ENCODE assay signal across 26 cellular contexts in genomic region chr1:232335751-232336274, GRCh38.
DNase-seq lines count a peak whose midpoint lies in the region; ATAC-seq lines count a peak whose summit lies in the region.
"Had no signal": no experiment of that assay in that cellular context is flagged by ENCODE, and none has a peak within 500 bp of the region (broad histone marks: within the 10 kb centered on the region; RNA-seq: fewer than 3 reads in every experiment).

No MANE protein-coding gene starts in this region.

- no peaks in the 10 kb centered on the region for H3K36me3 ChIP-seq in esophagus (ENCODE audit: control insufficient read depth in 2 of 2, insufficient read depth in 2 of 2, low read length in 1 of 2)
- H3K36me3 ChIP-seq: left ventricle myocardium inferior, pancreas, Peyer's patch, SJSA1 had no signal

- peak overlapping the region; percentile 17 to 21 for H3K4me3 Mint-ChIP-seq in activated T-cell treated with anti-CD3 and anti-CD28 coated beads, Interleukin-2, amount 50 U/mL, for 72 hours
- no peak overlapping the region for H3K4me3 Mint-ChIP-seq in activated T-cell treated with anti-CD3 and anti-CD28 coated beads, Interleukin-2, amount 50 U/mL, for 4 hours
- H3K4me3 Mint-ChIP-seq in stimulated activated effector memory CD8-positive, alpha-beta T cell treated with anti-CD3 and anti-CD28 coated beads, Interleukin-12 subunit alpha, Interleukin-12 subunit beta, amount 100 ng/mL, for 72 hours: no peak overlapping the region
- H3K4me3 Mint-ChIP-seq: CD4-positive, CD25-positive, alpha-beta regulatory T cell; endodermal cell had no signal

- WGBS in esophagus, 2 donors: 67 to 78% methylated on average over 4 of the region's 4 CpGs

- peaks cover 17% of the 10 kb centered on the region for H3K4me1 Mint-ChIP-seq in activated T-cell treated with anti-CD3 and anti-CD28 coated beads, Interleukin-2, amount 50 U/mL, for 72 hours (ENCODE audit: low read depth)
- H3K4me1 Mint-ChIP-seq in activated T-cell treated with anti-CD3 and anti-CD28 coated beads, Interleukin-2, amount 50 U/mL, for 4 hours (ENCODE audit: low read depth): peaks cover 20% of the 10 kb centered on the region
- H3K4me1 Mint-ChIP-seq in stimulated activated effector memory CD8-positive, alpha-beta T cell treated with anti-CD3 and anti-CD28 coated beads, Interleukin-12 subunit alpha, Interleukin-12 subunit beta, amount 100 ng/mL, for 72 hours: peaks cover 15% of the 10 kb centered on the region

- H3K9me3 Mint-ChIP-seq in activated T-cell treated with anti-CD3 and anti-CD28 coated beads, Interleukin-2, amount 50 U/mL, for 72 hours: peaks cover 0 to 2% of the 10 kb centered on the region in 2 donors
- H3K9me3 Mint-ChIP-seq in activated T-cell treated with anti-CD3 and anti-CD28 coated beads, Interleukin-2, amount 50 U/mL, for 4 hours: no peaks in the 10 kb centered on the region
- no peaks in the 10 kb centered on the region for H3K9me3 Mint-ChIP-seq in stimulated activated effector memory CD8-positive, alpha-beta T cell treated with anti-CD3 and anti-CD28 coated beads, Interleukin-12 subunit alpha, Interleukin-12 subunit beta, amount 100 ng/mL, for 72 hours
- H3K9me3 Mint-ChIP-seq: T-cell had no signal

- peak overlapping the region; percentile 83 to 89 for H3K27ac ChIP-seq in esophagus (ENCODE audit: low read depth in 2 of 2, low read length in 1 of 2)
- H3K27ac ChIP-seq: left ventricle myocardium inferior, pancreas, Peyer's patch, SJSA1 had no signal

- no peaks in the 10 kb centered on the region for H3K27me3 ChIP-seq in esophagus (ENCODE audit: control insufficient read depth in 1 of 2, insufficient read depth in 2 of 2, low read length in 2 of 2)
- H3K27me3 ChIP-seq: pancreas, Peyer's patch, SJSA1 had no signal

- H3K4me3 ChIP-seq in esophagus (ENCODE audit: low read depth in 1 of 2, low read length in 2 of 2): no peak overlapping the region
- H3K4me3 ChIP-seq: left ventricle myocardium inferior, pancreas, Peyer's patch, SJSA1, smooth muscle cell had no signal

- DNase-seq in activated T-cell treated with anti-CD3 and anti-CD28 coated beads, Interleukin-2, amount 50 U/mL, for 72 hours: no peak
- no peak for DNase-seq in activated T-cell treated with anti-CD3 and anti-CD28 coated beads, Interleukin-2, amount 50 U/mL, for 4 hours
- DNase-seq in NCI-H446 (lab: John Stamatoyannopoulos, UW) (peak; percentile 81 to 97), SIG-M5 (lab: John Stamatoyannopoulos, UW) (no peak), NCI-H2029 treated with DMSO at 0.1 percent for 48 hours (lab: John Stamatoyannopoulos, UW) (no peak)
- no peak for DNase-seq in stimulated activated effector memory CD8-positive, alpha-beta T cell treated with anti-CD3 and anti-CD28 coated beads, Interleukin-12 subunit alpha, Interleukin-12 subunit beta, amount 100 ng/mL, for 72 hours (ENCODE audit: low spot score in 2 of 2)
- DNase-seq: activated CD4-positive, alpha-beta T cell treated with anti-CD3 and anti-CD28 coated beads, Interleukin-2, amount 50 U/mL, for 48 hours; activated CD4-positive, CD25-positive, alpha-beta regulatory T cell; activated effector memory CD4-positive, alpha-beta T cell treated with Interleukin-2 at 50 U/mL for 16 hours; endodermal cell; islet precursor cell; left ventricle myocardium inferior; midbrain; NCI-H1092; NCI-H2081; NCI-H510A; pancreas; Peyer's patch; stimulated activated CD4-positive, alpha-beta T cell treated with anti-CD3 and anti-CD28 coated beads, Interleukin-2, amount 100 ng/mL, for 24 hours; trophoblast cell had no signal

- ATAC-seq in activated T-cell treated with anti-CD3 and anti-CD28 coated beads, Interleukin-2, amount 50 U/mL, for 72 hours (replicated peaks in 1 of 2): peak in 1 of 2 donors; percentile 3
- ATAC-seq in activated T-cell treated with anti-CD3 and anti-CD28 coated beads, Interleukin-2, amount 50 U/mL, for 4 hours: no peak
- no peak for ATAC-seq in stimulated activated effector memory CD8-positive, alpha-beta T cell treated with anti-CD3 and anti-CD28 coated beads, Interleukin-12 subunit alpha, Interleukin-12 subunit beta, amount 100 ng/mL, for 72 hours
- ATAC-seq in GM21447 (IDR thresholded peaks at IDR 0.05; ENCODE audit: unreplicated experiment): no peak
- ATAC-seq: pancreas had no signal

- peaks cover 0 to 2% of the 10 kb centered on the region in 2 donors for H3K9me3 ChIP-seq in esophagus (ENCODE audit: control insufficient read depth in 2 of 2, insufficient read depth in 1 of 2, low read depth in 1 of 2, low read length in 1 of 2)
- H3K9me3 ChIP-seq: left ventricle myocardium inferior, pancreas, Peyer's patch, SJSA1 had no signal

- H3K4me1 ChIP-seq in esophagus (ENCODE audit: control insufficient read depth in 2 of 2, insufficient read depth in 2 of 2, low read length in 1 of 2): peaks cover 5 to 21% of the 10 kb centered on the region in 2 donors
- H3K4me1 ChIP-seq: pancreas, Peyer's patch, SJSA1 had no signal

- no peak overlapping the region for H3K27ac Mint-ChIP-seq in activated T-cell treated with anti-CD3 and anti-CD28 coated beads, Interleukin-2, amount 50 U/mL, for 72 hours
- H3K27ac Mint-ChIP-seq in stimulated activated effector memory CD8-positive, alpha-beta T cell treated with anti-CD3 and anti-CD28 coated beads, Interleukin-12 subunit alpha, Interleukin-12 subunit beta, amount 100 ng/mL, for 72 hours: peak overlapping the region; percentile 33
- H3K27ac Mint-ChIP-seq: CD4-positive, CD25-positive, alpha-beta regulatory T cell; endodermal cell; T-cell had no signal

- peaks cover 19% of the 10 kb centered on the region for H3K27me3 Mint-ChIP-seq in activated T-cell treated with anti-CD3 and anti-CD28 coated beads, Interleukin-2, amount 50 U/mL, for 72 hours (ENCODE audit: low read depth)
- peaks cover 10% of the 10 kb centered on the region for H3K27me3 Mint-ChIP-seq in activated T-cell treated with anti-CD3 and anti-CD28 coated beads, Interleukin-2, amount 50 U/mL, for 4 hours (ENCODE audit: low read depth)

- H3K36me3 Mint-ChIP-seq in activated T-cell treated with anti-CD3 and anti-CD28 coated beads, Interleukin-2, amount 50 U/mL, for 72 hours (ENCODE audit: insufficient read depth in 2 of 2): no peaks in the 10 kb centered on the region
- no peaks in the 10 kb centered on the region for H3K36me3 Mint-ChIP-seq in activated T-cell treated with anti-CD3 and anti-CD28 coated beads, Interleukin-2, amount 50 U/mL, for 4 hours (ENCODE audit: insufficient read depth)
- H3K36me3 Mint-ChIP-seq in stimulated activated effector memory CD8-positive, alpha-beta T cell treated with anti-CD3 and anti-CD28 coated beads, Interleukin-12 subunit alpha, Interleukin-12 subunit beta, amount 100 ng/mL, for 72 hours: no peaks in the 10 kb centered on the region
- H3K36me3 Mint-ChIP-seq: CD4-positive, CD25-positive, alpha-beta regulatory T cell; T-cell had no signal

Comparison
In these comparisons a context has a peak if more than half of its experiments do, and no peak if none do; other contexts are left out.
1. H3K4me3 Mint-ChIP-seq: peak in activated T-cell treated with anti-CD3 and anti-CD28 coated beads, Interleukin-2, amount 50 U/mL, for 72 hours (2 of 2); none in activated T-cell treated with anti-CD3 and anti-CD28 coated beads, Interleukin-2, amount 50 U/mL, for 4 hours (single experiment) and stimulated activated effector memory CD8-positive, alpha-beta T cell treated with anti-CD3 and anti-CD28 coated beads, Interleukin-12 subunit alpha, Interleukin-12 subunit beta, amount 100 ng/mL, for 72 hours (single experiment).
2. DNase-seq: peak in NCI-H446 (2 of 2); none in activated T-cell treated with anti-CD3 and anti-CD28 coated beads, Interleukin-2, amount 50 U/mL, for 72 hours (0 of 2), activated T-cell treated with anti-CD3 and anti-CD28 coated beads, Interleukin-2, amount 50 U/mL, for 4 hours (single experiment), stimulated activated effector memory CD8-positive, alpha-beta T cell treated with anti-CD3 and anti-CD28 coated beads, Interleukin-12 subunit alpha, Interleukin-12 subunit beta, amount 100 ng/mL, for 72 hours (0 of 2), SIG-M5 (single experiment) and NCI-H2029 treated with DMSO at 0.1 percent for 48 hours (single experiment).